ENCODE assay signal across 2 cellular contexts in genomic region chr6:90385914-90386313, GRCh38.
TF ChIP-seq lines count a peak whose summit lies in the region.

No MANE protein-coding gene starts in this region.

TF ChIP-seq in GM23338, 12 proteins besides CTCF, POLR2A, EP300 and RAD21:
- TF ChIP-seq, protein P1, sequence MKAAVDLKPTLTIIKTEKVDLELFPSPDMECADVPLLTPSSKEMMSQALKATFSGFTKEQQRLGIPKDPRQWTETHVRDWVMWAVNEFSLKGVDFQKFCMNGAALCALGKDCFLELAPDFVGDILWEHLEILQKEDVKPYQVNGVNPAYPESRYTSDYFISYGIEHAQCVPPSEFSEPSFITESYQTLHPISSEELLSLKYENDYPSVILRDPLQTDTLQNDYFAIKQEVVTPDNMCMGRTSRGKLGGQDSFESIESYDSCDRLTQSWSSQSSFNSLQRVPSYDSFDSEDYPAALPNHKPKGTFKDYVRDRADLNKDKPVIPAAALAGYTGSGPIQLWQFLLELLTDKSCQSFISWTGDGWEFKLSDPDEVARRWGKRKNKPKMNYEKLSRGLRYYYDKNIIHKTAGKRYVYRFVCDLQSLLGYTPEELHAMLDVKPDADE (IDR thresholded peaks at IDR 0.05) = no peak
- TF ChIP-seq EZH2phosphoT487 (IDR thresholded peaks at IDR 0.05; ENCODE audit: unreplicated experiment) = no peak
- no peak for TF ChIP-seq ZNF114 (CRISPR knock-in tag; IDR thresholded peaks at IDR 0.05)
- no peak for TF ChIP-seq JUNB (IDR thresholded peaks at IDR 0.05; ENCODE audit: unreplicated experiment)
- TF ChIP-seq NANOG (IDR thresholded peaks at IDR 0.05; ENCODE audit: borderline replicate concordance) = no peak
- no peak for TF ChIP-seq STAT1 (IDR thresholded peaks at IDR 0.05; ENCODE audit: unreplicated experiment)

TF ChIP-seq in HepG2, 621 proteins besides CTCF, POLR2A, EP300 and RAD21:
- TF ChIP-seq ZNF562 (CRISPR knock-in tag; IDR thresholded peaks at IDR 0.05; ENCODE audit: borderline replicate concordance) (no peak), MAFG (CRISPR knock-in tag; IDR thresholded peaks at IDR 0.05) (no peak), MZF1 (CRISPR knock-in tag; IDR thresholded peaks at IDR 0.05; ENCODE audit: borderline replicate concordance) (no peak), ARNTL (CRISPR knock-in tag; IDR thresholded peaks at IDR 0.05) (no peak), RFX1 (IDR thresholded peaks at IDR 0.05) (no peak), ZFP62 (CRISPR knock-in tag; IDR thresholded peaks at IDR 0.05) (no peak), KLF12 (CRISPR knock-in tag; IDR thresholded peaks at IDR 0.05; ENCODE audit: borderline replicate concordance) (no peak), SKI (IDR thresholded peaks at IDR 0.05; ENCODE audit: partially characterized antibody) (no peak), SOX5 (CRISPR knock-in tag; IDR thresholded peaks at IDR 0.05; ENCODE audit: borderline replicate concordance) (no peak)
- TF ChIP-seq, protein P2, sequence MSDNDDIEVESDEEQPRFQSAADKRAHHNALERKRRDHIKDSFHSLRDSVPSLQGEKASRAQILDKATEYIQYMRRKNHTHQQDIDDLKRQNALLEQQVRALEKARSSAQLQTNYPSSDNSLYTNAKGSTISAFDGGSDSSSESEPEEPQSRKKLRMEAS (IDR thresholded peaks at IDR 0.05) = no peak
